12 cellular contexts compared by ENCODE assay signal in genomic region chr1:6584126-6585080, GRCh38. TPM values are rescaled to one million over a fixed set of nuclear protein-coding genes. Genes with fewer than 3 reads are reported as not detected.
DNase-seq lines count a peak whose midpoint lies in the region; FAIRE-seq and TF ChIP-seq lines count a peak whose summit lies in the region.
"Had no signal": no experiment of that assay in that cellular context is flagged by ENCODE, and none has a peak within 500 bp of the region (broad histone marks: within the 10 kb centered on the region; RNA-seq: fewer than 3 reads in every experiment).

No MANE protein-coding gene starts in this region.

- H4K20me1 ChIP-seq in GM23248 (ENCODE audit: insufficient read depth) (no peaks in the 10 kb centered on the region), astrocyte (ENCODE audit: insufficient read depth, low read length) (peaks cover 62% of the 10 kb centered on the region)

- DNase-seq in A673 (ENCODE audit: low spot score) (peak; percentile 35), GM23248 (peak; percentile 42), astrocyte (ENCODE audit: low read depth) (no peak), mesenchymal stem cell (peak; percentile 34), DMS153 (lab: John Stamatoyannopoulos, UW) (no peak), GM03348 (ENCODE audit: low spot score) (no peak), MV-4-11 (lab: John Stamatoyannopoulos, UW) (no peak), stomach (no peak)
- DNase-seq: GDM1, small intestine had no signal

- no peak overlapping the region for H3K23ac ChIP-seq in mesenchymal stem cell (ENCODE audit: low read length in 2 of 2)

- TF ChIP-seq EP300 in stomach (IDR thresholded peaks at IDR 0.05) = no peak

- H3K27me3 ChIP-seq in A673 (replicated peaks; ENCODE audit: insufficient read depth, low read depth, low read length, poor library complexity) = no peaks in the 10 kb centered on the region
- no peaks in the 10 kb centered on the region for H3K27me3 ChIP-seq in GM23248 (replicated peaks; ENCODE audit: insufficient read depth)
- no peaks in the 10 kb centered on the region for H3K27me3 ChIP-seq in astrocyte (ENCODE audit: insufficient read depth, low read length)
- H3K27me3 ChIP-seq in mesenchymal stem cell (ENCODE audit: control insufficient read depth in 1 of 2, insufficient read depth in 1 of 2, low read length in 2 of 2) = no peaks in the 10 kb centered on the region
- H3K27me3 ChIP-seq in stomach = no peaks in the 10 kb centered on the region
- H3K27me3 ChIP-seq: esophagus muscularis mucosa had no signal

- no peak overlapping the region for H3K4me2 ChIP-seq in GM23248 (ENCODE audit: unreplicated experiment)
- no peak overlapping the region for H3K4me2 ChIP-seq in astrocyte (ENCODE audit: low read length)
- no peak overlapping the region for H3K4me2 ChIP-seq in mesenchymal stem cell (ENCODE audit: low read length, poor library complexity, severe bottlenecking)

- peaks cover 46% of the 10 kb centered on the region for H3K79me2 ChIP-seq in GM23248 (ENCODE audit: insufficient read depth)
- peaks cover 32% of the 10 kb centered on the region for H3K79me2 ChIP-seq in astrocyte (ENCODE audit: insufficient read depth, low read length)

- no TSS peak for BruUV-seq in A673 (replicated peaks; lab: Mats Ljungman, UMichigan)

- no peak for FAIRE-seq in astrocyte (lab: Jason Lieb, UNC)
- FAIRE-seq: small intestine, TTC549 had no signal

- H2AK5ac ChIP-seq in mesenchymal stem cell (ENCODE audit: low read length, severe bottlenecking) = no peak overlapping the region

- H3K4ac ChIP-seq in mesenchymal stem cell (ENCODE audit: low read depth in 1 of 2, low read length in 2 of 2) = no peak overlapping the region

- H3K4me1 ChIP-seq in A673 (ENCODE audit: insufficient read depth, low read length, poor library complexity, severe bottlenecking) (peaks cover 11% of the 10 kb centered on the region), GM23248 (ENCODE audit: insufficient read depth) (peaks cover 8% of the 10 kb centered on the region; the same call in 1 of the 2 replicates), astrocyte (ENCODE audit: insufficient read depth, low read length) (peaks cover 10% of the 10 kb centered on the region), mesenchymal stem cell (ENCODE audit: control insufficient read depth, insufficient read depth, low read depth, low read length) (peaks cover 28% of the 10 kb centered on the region), stomach (peaks cover 44 to 88% (median 75%) of the 10 kb centered on the region in 4 donors)

- peaks cover 19% of the 10 kb centered on the region for H3K36me3 ChIP-seq in A673 (ENCODE audit: insufficient read depth, low read length, poor library complexity, severe bottlenecking)
- no peaks in the 10 kb centered on the region; the same call in 1 of the 2 replicates for H3K36me3 ChIP-seq in GM23248 (ENCODE audit: low read depth)
- no peaks in the 10 kb centered on the region for H3K36me3 ChIP-seq in astrocyte (ENCODE audit: insufficient read depth, low read length)
- peaks cover 22 to 40% of the 10 kb centered on the region in 2 experiments for H3K36me3 ChIP-seq in mesenchymal stem cell (ENCODE audit: control insufficient read depth in 1 of 2, insufficient read depth in 2 of 2, low read depth in 1 of 2, low read length in 2 of 2)
- H3K36me3 ChIP-seq in stomach = peaks cover 12 to 37% (median 32%) of the 10 kb centered on the region in 4 donors

- H3K27me3 Mint-ChIP-seq in astrocyte (ENCODE audit: low read depth, unreplicated experiment) = no peaks in the 10 kb centered on the region

- TF ChIP-seq POLR2A in stomach (IDR thresholded peaks at IDR 0.05) = no peak

- in situ Hi-C loops in GM23248 (cut with MboI) = no loop called here

- no peak overlapping the region for H4K91ac ChIP-seq in mesenchymal stem cell (ENCODE audit: low read length)

- no peak overlapping the region for H4K8ac ChIP-seq in mesenchymal stem cell (ENCODE audit: low read length)

- TF ChIP-seq CTCF in A673 (conservative IDR thresholded peaks at IDR 0.05; ENCODE audit: low read depth, low read length) (0 out of 2 replicates have a peak, but pooled peaks have one; percentile 10), astrocyte (IDR thresholded peaks at IDR 0.05; ENCODE audit: insufficient read depth, low read depth, low read length) (peak; percentile 7), stomach (IDR thresholded peaks at IDR 0.05) (no peak)

- H3K79me1 ChIP-seq in mesenchymal stem cell (replicated peaks; ENCODE audit: low read length, poor library complexity, severe bottlenecking) = peaks cover 49% of the 10 kb centered on the region

- H2BK15ac ChIP-seq in mesenchymal stem cell (ENCODE audit: low read depth, poor library complexity, severe bottlenecking) = no peak overlapping the region

- H3K36me3 Mint-ChIP-seq in astrocyte (ENCODE audit: low read depth, unreplicated experiment) = peaks cover 7% of the 10 kb centered on the region

- H2BK5ac ChIP-seq in mesenchymal stem cell (ENCODE audit: low read depth, low read length, poor library complexity, severe bottlenecking) = no peak overlapping the region

- H3K9ac ChIP-seq in GM23248 (no peak overlapping the region), astrocyte (ENCODE audit: low read length) (no peak overlapping the region), mesenchymal stem cell (ENCODE audit: low read length) (no peak overlapping the region)

- intact Hi-C loops in A673 (cut with micrococcal nuclease; ENCODE audit: unreplicated experiment) (no loop called here), stomach (cut with DNase I; ENCODE audit: low total_unique reads) (no loop called here)

- H3K27ac ChIP-seq in A673 (ENCODE audit: low read depth, low read length, poor library complexity, severe bottlenecking) = no peak overlapping the region
- no peak overlapping the region for H3K27ac ChIP-seq in GM23248
- H3K27ac ChIP-seq in astrocyte (ENCODE audit: low read depth, low read length) = no peak overlapping the region
- H3K27ac ChIP-seq in mesenchymal stem cell (ENCODE audit: low read length, poor library complexity, severe bottlenecking) = no peak overlapping the region
- no peak overlapping the region for H3K27ac ChIP-seq in stomach
- H3K27ac ChIP-seq: esophagus muscularis mucosa had no signal

- 81 to 85% methylated on average over 21 of the region's 21 CpGs for WGBS in GM23248 (ENCODE audit: low coverage in 1 of 2, low lambda C conversion rate in 2 of 2, missing lambda C conversion rate in 2 of 2), 2 experiments
- WGBS in mesenchymal stem cell = 90% methylated on average over 21 of the region's 21 CpGs
- WGBS in stomach, 5 donors = 71 to 78% (median 76%) methylated on average over 20 to 21 of the region's 21 CpGs

- peak overlapping the region; percentile 71 for H3K4me3 Mint-ChIP-seq in astrocyte (ENCODE audit: unreplicated experiment)

- H3K18ac ChIP-seq in mesenchymal stem cell (ENCODE audit: low read depth in 1 of 2, low read length in 2 of 2) = no peak overlapping the region

- H2BK120ac ChIP-seq in mesenchymal stem cell (ENCODE audit: low read depth, low read length) = no peak overlapping the region

- H3F3A ChIP-seq in GM23248 (ENCODE audit: insufficient read depth) = peaks cover 7% of the 10 kb centered on the region

- POLR2A ChIA-PET in A673 (lab: Charles Lee; ENCODE audit: low non-redundant PET) = no interaction called here

- CTCF ChIA-PET in A673 (lab: Charles Lee) = no interaction called here

- H2BK12ac ChIP-seq in mesenchymal stem cell (ENCODE audit: low read length in 2 of 2) = no peak overlapping the region

- H3K9me3 Mint-ChIP-seq in astrocyte (ENCODE audit: unreplicated experiment) = no peaks in the 10 kb centered on the region

- no peaks in the 10 kb centered on the region for H3K9me2 ChIP-seq in GM23248 (ENCODE audit: insufficient read depth)

- no peak overlapping the region for H3K14ac ChIP-seq in mesenchymal stem cell (ENCODE audit: low read length in 2 of 2)

- H2AFZ ChIP-seq in GM23248 = no peak overlapping the region
- H2AFZ ChIP-seq in astrocyte (ENCODE audit: low read depth, low read length) = no peak overlapping the region
- H2AFZ ChIP-seq in mesenchymal stem cell (ENCODE audit: low read depth, low read length) = no peak overlapping the region

- no peaks in the 10 kb centered on the region for H3K9me3 ChIP-seq in A673 (ENCODE audit: low read depth, low read length, poor library complexity, severe bottlenecking)
- H3K9me3 ChIP-seq in GM23248 (ENCODE audit: low read depth) = no peaks in the 10 kb centered on the region
- H3K9me3 ChIP-seq in astrocyte (ENCODE audit: insufficient read depth, low read depth, low read length) = no peaks in the 10 kb centered on the region
- H3K9me3 ChIP-seq in mesenchymal stem cell (ENCODE audit: control insufficient read depth, low read length) = no peaks in the 10 kb centered on the region
- no peaks in the 10 kb centered on the region for H3K9me3 ChIP-seq in stomach
- H3K9me3 ChIP-seq: esophagus muscularis mucosa had no signal

- H3K4me3 ChIP-seq in A673 (ENCODE audit: low read depth, low read length, poor library complexity, severe bottlenecking) (no peak overlapping the region), GM23248 (no peak overlapping the region), astrocyte (ENCODE audit: insufficient read depth, low read depth, low read length) (no peak overlapping the region), mesenchymal stem cell (ENCODE audit: insufficient read depth in 1 of 2, low read depth in 1 of 2, low read length in 2 of 2) (no peak overlapping the region), stomach (no peak overlapping the region)
- H3K4me3 ChIP-seq: esophagus muscularis mucosa had no signal

- peaks cover 13% of the 10 kb centered on the region for H3K4me1 Mint-ChIP-seq in astrocyte (ENCODE audit: low read depth, unreplicated experiment)

- peak overlapping the region; percentile 41 for H3K27ac Mint-ChIP-seq in astrocyte (ENCODE audit: unreplicated experiment)

RNA-seq across cellular contexts. Expression of gene ZBTB48, which starts 4.6 kb away (rescaled TPM):
- total RNA-seq in A673 (2021) = 29.9 and 35.3 TPM in 2 replicates
- 16.4 and 31.7 TPM in 2 replicates for total RNA-seq in GM23248 (2014; rRNA removed; shearing (Covaris generic))
- polyA plus RNA-seq in GM23248 (2016; fragmentation: Nextera tagmentation; extraction: Ambion mirVana) = 11.2 and 15.4 TPM in 2 replicates
- 20.0 and 26.5 TPM in 2 replicates for total RNA-seq in astrocyte
- 12.8 TPM for polyA plus RNA-seq in mesenchymal stem cell (2013, experiment 1 of 2)
- polyA plus RNA-seq in mesenchymal stem cell (2013, experiment 2 of 2) = 11.6 TPM
- total RNA-seq in stomach = 100 to 1,000 TPM in 1 of 5 donors, 10 to 100 TPM in 4; 22.6 to 139 (median 25.7) TPM
- 10 to 100 TPM; 34.8 to 64.4 (median 61.3) TPM for polyA plus RNA-seq in stomach

RNA-seq across cellular contexts. Expression of gene KLHL21, which starts 18.3 kb away (rescaled TPM):
- total RNA-seq in A673 (2021) (29.4 and 38.0 TPM in 2 replicates), astrocyte (39.7 and 42.3 TPM in 2 replicates), stomach (10 to 100 TPM; 13.0 to 59.8 (median 34.5) TPM)
- total RNA-seq in GM23248 (2014; rRNA removed; shearing (Covaris generic)) = 39.3 and 52.9 TPM in 2 replicates
- polyA plus RNA-seq in GM23248 (2016; fragmentation: Nextera tagmentation; extraction: Ambion mirVana) (16.6 and 17.7 TPM in 2 replicates), stomach (10 to 100 TPM in 1 of 3 donors, 1 to 10 TPM in 2; 9.2 to 15.4 (median 9.8) TPM)
- polyA plus RNA-seq in mesenchymal stem cell (2013, experiment 1 of 2) = 10.4 TPM
- polyA plus RNA-seq in mesenchymal stem cell (2013, experiment 2 of 2) = 10.7 TPM

RNA-seq across cellular contexts. Expression of gene PHF13, which starts 29.1 kb away (rescaled TPM):
- total RNA-seq in A673 (2021) = 37.8 and 44.2 TPM in 2 replicates
- 21.3 and 21.5 TPM in 2 replicates for total RNA-seq in GM23248 (2014; rRNA removed; shearing (Covaris generic))
- 11.2 and 11.6 TPM in 2 replicates for polyA plus RNA-seq in GM23248 (2016; fragmentation: Nextera tagmentation; extraction: Ambion mirVana)
- 23.7 and 24.7 TPM in 2 replicates for total RNA-seq in astrocyte
- polyA plus RNA-seq in mesenchymal stem cell (2013, experiment 1 of 2) = 16.0 TPM
- 15.7 TPM for polyA plus RNA-seq in mesenchymal stem cell (2013, experiment 2 of 2)
- 10 to 100 TPM in 2 of 5 donors, 1 to 10 TPM in 3; 2.7 to 16.9 (median 7.5) TPM for total RNA-seq in stomach
- 1 to 10 TPM; 4.5 to 6.7 (median 5.7) TPM for polyA plus RNA-seq in stomach

RNA-seq across cellular contexts. Expression of gene TAS1R1, which starts 29.3 kb away (rescaled TPM):
- not detected in 2 replicates for total RNA-seq in A673 (2021)
- not detected in 2 replicates for total RNA-seq in GM23248 (2014; rRNA removed; shearing (Covaris generic))
- not detected in 2 replicates for polyA plus RNA-seq in GM23248 (2016; fragmentation: Nextera tagmentation; extraction: Ambion mirVana)
- total RNA-seq in astrocyte = not detected in 2 replicates
- not detected for polyA plus RNA-seq in mesenchymal stem cell (2013, experiment 1 of 2)
- polyA plus RNA-seq in mesenchymal stem cell (2013, experiment 2 of 2) = not detected
- not detected for total RNA-seq in stomach
- polyA plus RNA-seq in stomach = under 1 TPM in 2 of 3 donors, not detected in 1; 0.08 to 0.12 TPM
- total RNA-seq: esophagus muscularis mucosa had no signal

RNA-seq across cellular contexts. Expression of gene NOL9, which starts 30.1 kb away (rescaled TPM):
- total RNA-seq in A673 (2021) = 48.5 and 55.6 TPM in 2 replicates
- 16.6 and 27.8 TPM in 2 replicates for total RNA-seq in GM23248 (2014; rRNA removed; shearing (Covaris generic))
- polyA plus RNA-seq in GM23248 (2016; fragmentation: Nextera tagmentation; extraction: Ambion mirVana) = 13.0 and 15.7 TPM in 2 replicates
- 24.0 and 26.8 TPM in 2 replicates for total RNA-seq in astrocyte
- 7.3 TPM for polyA plus RNA-seq in mesenchymal stem cell (2013, experiment 1 of 2)
- 7.3 TPM for polyA plus RNA-seq in mesenchymal stem cell (2013, experiment 2 of 2)
- total RNA-seq in stomach = 100 to 1,000 TPM in 1 of 5 donors, 10 to 100 TPM in 4; 19.7 to 150 (median 42.0) TPM
- polyA plus RNA-seq in stomach = 1 to 10 TPM; 2.7 to 4.0 (median 2.9) TPM

Comparison
In these comparisons a context has a peak if more than half of its experiments do, and no peak if none do; other contexts are left out.
1. DNase-seq: peak in A673 (single experiment), GM23248 (single experiment) and mesenchymal stem cell (single experiment); none in astrocyte (single experiment), DMS153 (single experiment), GM03348 (single experiment), MV-4-11 (single experiment) and stomach (single experiment).
2. CTCF ChIP-seq: peak in A673 (single experiment) and astrocyte (single experiment); none in stomach (0 of 7).